30 cellular contexts compared by ENCODE assay signal in genomic region chr20:32087117-32087516, GRCh38. TPM values are rescaled to one million over a fixed set of nuclear protein-coding genes. Genes with fewer than 3 reads are reported as not detected.
"Had no signal": no experiment of that assay in that cellular context is flagged by ENCODE, and none has a peak within 500 bp of the region (broad histone marks: within the 10 kb centered on the region; RNA-seq: fewer than 3 reads in every experiment).

No MANE protein-coding gene starts in this region.

- H3K9me3 ChIP-seq: colonic mucosa, heart right ventricle, left ventricle myocardium inferior, lower lobe of right lung, right atrium auricular region, testis, tibial artery had no signal

- H3K27ac Mint-ChIP-seq: natural killer cell; progenitor cell of endocrine pancreas; stimulated activated effector memory CD8-positive, alpha-beta T cell treated with anti-CD3 and anti-CD28 coated beads, Interleukin-12 subunit alpha, Interleukin-12 subunit beta, amount 100 ng/mL, for 72 hours; type B pancreatic cell had no signal

- H3K79me2 ChIP-seq: parathyroid adenoma had no signal

- H3K27me3 ChIP-seq: colonic mucosa, right atrium auricular region, testis had no signal

- H3K36me3 Mint-ChIP-seq: natural killer cell; stimulated activated effector memory CD8-positive, alpha-beta T cell treated with anti-CD3 and anti-CD28 coated beads, Interleukin-12 subunit alpha, Interleukin-12 subunit beta, amount 100 ng/mL, for 72 hours; type B pancreatic cell had no signal

- H3K9me3 Mint-ChIP-seq: natural killer cell; stimulated activated effector memory CD8-positive, alpha-beta T cell treated with anti-CD3 and anti-CD28 coated beads, Interleukin-12 subunit alpha, Interleukin-12 subunit beta, amount 100 ng/mL, for 72 hours; type B pancreatic cell had no signal

- H3K27ac ChIP-seq: colonic mucosa, esophagus muscularis mucosa, heart right ventricle, left ventricle myocardium inferior, lower lobe of right lung, parathyroid adenoma, right atrium auricular region, sigmoid colon, testis, tibial artery had no signal

- DNase-seq: colonic mucosa; dermis blood vessel endothelial cell; effector memory CD4-positive, alpha-beta T cell; foreskin melanocyte; glutamatergic neuron; heart right ventricle; hippocampal formation; left cardiac atrium; left ventricle myocardium inferior; lower lobe of right lung; natural killer cell; sigmoid colon; stimulated activated CD4-positive, alpha-beta T cell treated with anti-CD3 and anti-CD28 coated beads, Interleukin-2, amount 100 ng/mL, for 24 hours; stimulated activated CD4-positive, alpha-beta T cell treated with anti-CD3 and anti-CD28 coated beads, Interleukin-4, amount 100 ng/mL, for 24 hours; stimulated activated naive CD4-positive, alpha-beta T cell treated with Interleukin-2 at 50 U/mL for 16 hours; substantia nigra; testis; tibial artery had no signal

- H3K36me3 ChIP-seq: colonic mucosa, esophagus muscularis mucosa, left ventricle myocardium inferior, right atrium auricular region, sigmoid colon had no signal

- ATAC-seq: heart right ventricle; left cardiac atrium; natural killer cell; stimulated activated effector memory CD8-positive, alpha-beta T cell treated with anti-CD3 and anti-CD28 coated beads, Interleukin-12 subunit alpha, Interleukin-12 subunit beta, amount 100 ng/mL, for 72 hours had no signal

- H3K9ac ChIP-seq: parathyroid adenoma had no signal

- H3K4me1 ChIP-seq: colonic mucosa, esophagus muscularis mucosa, left ventricle myocardium inferior, lower lobe of right lung, parathyroid adenoma, right atrium auricular region, sigmoid colon, testis, tibial artery had no signal

- H2AFZ ChIP-seq: parathyroid adenoma had no signal

- H3K4me3 ChIP-seq: colonic mucosa, esophagus muscularis mucosa, heart right ventricle, left ventricle myocardium inferior, lower lobe of right lung, right atrium auricular region, sigmoid colon, testis, tibial artery had no signal

- FAIRE-seq: endothelial cell of umbilical vein, islet of Langerhans had no signal

- H3K4me3 Mint-ChIP-seq: natural killer cell; stimulated activated effector memory CD8-positive, alpha-beta T cell treated with anti-CD3 and anti-CD28 coated beads, Interleukin-12 subunit alpha, Interleukin-12 subunit beta, amount 100 ng/mL, for 72 hours; type B pancreatic cell had no signal

RNA-seq across cellular contexts. Expression of gene HCK, which starts 35.1 kb away (rescaled TPM):
- total RNA-seq: chondrocyte, dermis blood vessel endothelial cell, endothelial cell of umbilical vein, epithelial cell of proximal tubule, fibroblast of lung, myocyte, progenitor cell of endocrine pancreas had no signal
- polyA plus RNA-seq: endothelial cell of umbilical vein, fibroblast of lung had no signal
